Comparison of ENCODE assay signal across 10 cellular contexts in the genomic region with DNA sequence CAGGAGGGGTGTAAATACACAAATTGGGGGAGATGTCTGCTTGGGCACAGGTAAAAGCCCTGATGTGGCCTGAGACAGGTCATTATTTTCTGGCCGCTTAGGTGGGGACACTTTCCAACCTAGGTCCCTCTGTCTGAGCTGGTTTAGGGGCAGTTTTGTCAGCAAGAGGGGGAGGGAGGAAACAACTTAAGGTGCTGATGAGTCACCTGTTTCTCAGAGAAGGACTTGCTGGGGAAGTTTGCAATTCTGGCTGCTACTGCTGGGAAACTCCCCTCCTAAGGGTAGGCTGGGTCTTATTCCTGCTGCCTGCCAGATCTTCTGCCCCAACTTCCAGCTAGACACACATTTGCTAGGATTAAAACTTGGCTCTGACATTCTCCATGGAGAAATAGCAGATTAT. TPM values are rescaled to one million over a fixed set of nuclear protein-coding genes. Genes with fewer than 3 reads are reported as not detected.
A peak's percentile ranks its signal among the peaks of the same experiment; 100 is the strongest.
DNase-seq lines count a peak whose midpoint lies in the region; ATAC-seq, FAIRE-seq and TF ChIP-seq lines count a peak whose summit lies in the region.
"Had no signal": no experiment of that assay in that cellular context is flagged by ENCODE, and none has a peak within 500 bp of the region (broad histone marks: within the 10 kb centered on the region; RNA-seq: fewer than 3 reads in every experiment).

No MANE protein-coding gene starts in this region.

- no peak overlapping the region for H3K4me2 ChIP-seq in osteoblast (ENCODE audit: insufficient read depth, low read length)

- H3K27ac Mint-ChIP-seq in activated naive CD8-positive, alpha-beta T cell treated with anti-CD3 and anti-CD28 coated beads, Interleukin-2, amount 10 ng/mL, durations not matched to agents 7 days and 5 days = no peak overlapping the region

- no peak overlapping the region for H3K4me3 Mint-ChIP-seq in activated naive CD8-positive, alpha-beta T cell treated with anti-CD3 and anti-CD28 coated beads, Interleukin-2, amount 10 ng/mL, durations not matched to agents 7 days and 5 days

- intact Hi-C loops in heart left ventricle (cut with DNase I) = no loop called here

- peak; percentile 56 for ATAC-seq in HG03045 (IDR thresholded peaks at IDR 0.05; ENCODE audit: unreplicated experiment)
- peak; percentile 52 for ATAC-seq in activated naive CD8-positive, alpha-beta T cell treated with anti-CD3 and anti-CD28 coated beads, Interleukin-2, amount 10 ng/mL, durations not matched to agents 7 days and 5 days (ENCODE audit: low read depth)
- ATAC-seq in HG03039 (IDR thresholded peaks at IDR 0.05; ENCODE audit: unreplicated experiment) = no peak
- ATAC-seq in heart left ventricle = no peak

- H3K4me1 Mint-ChIP-seq in activated naive CD8-positive, alpha-beta T cell treated with anti-CD3 and anti-CD28 coated beads, Interleukin-2, amount 10 ng/mL, durations not matched to agents 7 days and 5 days = peaks cover 12% of the 10 kb centered on the region

- POLR2A ChIA-PET in activated naive CD8-positive, alpha-beta T cell treated with anti-CD3 and anti-CD28 coated beads, Interleukin-2, amount 10 ng/mL, durations not matched to agents 7 days and 5 days (lab: Charles Lee) = no interaction called here

- no peaks in the 10 kb centered on the region for H4K20me1 ChIP-seq in osteoblast (ENCODE audit: insufficient read depth, low read length)

- H3K79me2 ChIP-seq in osteoblast (ENCODE audit: insufficient read depth, low read length) = no peaks in the 10 kb centered on the region

- TF ChIP-seq POLR2A in heart left ventricle (IDR thresholded peaks at IDR 0.05) = no peak

- peaks cover 4% of the 10 kb centered on the region for H3K4me1 ChIP-seq in osteoblast (ENCODE audit: insufficient read depth, low read length)
- peaks cover 0 to 8% (median under 1%) of the 10 kb centered on the region in 12 donors for H3K4me1 ChIP-seq in heart left ventricle

- H3K4me3 ChIP-seq in osteoblast (ENCODE audit: insufficient read depth, low read length) (no peak overlapping the region), heart left ventricle (no peak overlapping the region)

- peak; percentile 52 for DNase-seq in NK-92 treated with Interleukin-12 subunit alpha and Interleukin-12 subunit beta, amount 100 ng/mL, for 24 hours (lab: John Stamatoyannopoulos, UW)
- DNase-seq in NK-92 (lab: John Stamatoyannopoulos, UW; ENCODE audit: unreplicated experiment) (no peak), osteoblast (ENCODE audit: insufficient read length, low spot score, missing footprints) (peak; percentile 50), heart left ventricle (no peak), D721Med (ENCODE audit: insufficient read length, low spot score) (no peak)
- DNase-seq in activated naive CD8-positive, alpha-beta T cell treated with anti-CD3 and anti-CD28 coated beads, Interleukin-2, amount 10 ng/mL, durations not matched to agents 7 days and 5 days = no peak

- WGBS in heart left ventricle, 4 donors = 89 to 94% (median 92%) methylated on average over 1 of the region's 1 CpG

- peaks cover 1% of the 10 kb centered on the region for H3K9me3 Mint-ChIP-seq in activated naive CD8-positive, alpha-beta T cell treated with anti-CD3 and anti-CD28 coated beads, Interleukin-2, amount 10 ng/mL, durations not matched to agents 7 days and 5 days

- no peak for FAIRE-seq in D721Med (lab: Jason Lieb, UNC)
- FAIRE-seq: A204.1 had no signal

- H3K27ac ChIP-seq in osteoblast (ENCODE audit: low read depth, low read length) (no peak overlapping the region), heart left ventricle (no peak overlapping the region)

- H3K27me3 Mint-ChIP-seq in activated naive CD8-positive, alpha-beta T cell treated with anti-CD3 and anti-CD28 coated beads, Interleukin-2, amount 10 ng/mL, durations not matched to agents 7 days and 5 days = peaks cover 27% of the 10 kb centered on the region

- H3K9me3 ChIP-seq in osteoblast (ENCODE audit: low read depth, low read length) (no peaks in the 10 kb centered on the region), heart left ventricle (peaks cover 0 to 7% (median 0%) of the 10 kb centered on the region in 12 donors)

- H2AFZ ChIP-seq in osteoblast (ENCODE audit: low read length) = no peak overlapping the region

- H3K27me3 ChIP-seq in osteoblast (ENCODE audit: insufficient read depth, low read length) = peaks cover 8% of the 10 kb centered on the region
- peaks cover 0 to 4% (median 0%) of the 10 kb centered on the region in 9 donors for H3K27me3 ChIP-seq in heart left ventricle

- H3K36me3 ChIP-seq in osteoblast (ENCODE audit: insufficient read depth, low read length) (no peaks in the 10 kb centered on the region), heart left ventricle (no peaks in the 10 kb centered on the region)

- H3K36me3 Mint-ChIP-seq in activated naive CD8-positive, alpha-beta T cell treated with anti-CD3 and anti-CD28 coated beads, Interleukin-2, amount 10 ng/mL, durations not matched to agents 7 days and 5 days = no peaks in the 10 kb centered on the region

- no peak for TF ChIP-seq CTCF in osteoblast (IDR thresholded peaks at IDR 0.05; ENCODE audit: extremely low read depth, low read depth, low read length)
- TF ChIP-seq CTCF in heart left ventricle (IDR thresholded peaks at IDR 0.05) = no peak
- no peak for TF ChIP-seq CTCF in D721Med (IDR thresholded peaks at IDR 0.05; ENCODE audit: insufficient read depth, missing control alignments)

RNA-seq across cellular contexts. Expression of a gene that starts 4.8 kb away (rescaled TPM):
- total RNA-seq in activated naive CD8-positive, alpha-beta T cell treated with anti-CD3 and anti-CD28 coated beads, Interleukin-2, amount 10 ng/mL, durations not matched to agents 7 days and 5 days = not detected
- total RNA-seq in osteoblast (0.36 TPM in 1 of 2 replicates, not detected in the other), heart left ventricle (not detected)
- not detected for polyA plus RNA-seq in heart left ventricle

RNA-seq across cellular contexts. Expression of a gene that starts 15.5 kb away (rescaled TPM):
- 10 to 100 TPM; 20.1 to 21.2 TPM for total RNA-seq in activated naive CD8-positive, alpha-beta T cell treated with anti-CD3 and anti-CD28 coated beads, Interleukin-2, amount 10 ng/mL, durations not matched to agents 7 days and 5 days
- total RNA-seq in osteoblast (55.4 and 60.8 TPM in 2 replicates), heart left ventricle (10 to 100 TPM; 18.0 to 29.2 (median 23.1) TPM)
- polyA plus RNA-seq in heart left ventricle = 10 to 100 TPM; 14.7 to 21.3 TPM

RNA-seq across cellular contexts. Expression of a gene that starts 34.9 kb away (rescaled TPM):
- total RNA-seq in activated naive CD8-positive, alpha-beta T cell treated with anti-CD3 and anti-CD28 coated beads, Interleukin-2, amount 10 ng/mL, durations not matched to agents 7 days and 5 days = 1 to 10 TPM; 6.6 to 7.3 TPM
- total RNA-seq in osteoblast (0.72 and 0.88 TPM in 2 replicates), heart left ventricle (1 to 10 TPM in 3 of 9 donors, under 1 TPM in 5, not detected in 1; 0.20 to 3.4 (median 0.76) TPM)
- under 1 TPM; 0.11 to 0.39 TPM for polyA plus RNA-seq in heart left ventricle

RNA-seq across cellular contexts. Expression of a gene that starts 50.3 kb away (rescaled TPM):
- total RNA-seq in activated naive CD8-positive, alpha-beta T cell treated with anti-CD3 and anti-CD28 coated beads, Interleukin-2, amount 10 ng/mL, durations not matched to agents 7 days and 5 days = not detected
- not detected in 2 replicates for total RNA-seq in osteoblast
- not detected for total RNA-seq in heart left ventricle
- not detected for polyA plus RNA-seq in heart left ventricle
- total RNA-seq: cardiac septum had no signal

RNA-seq across cellular contexts. Expression of a gene that starts 50.4 kb away (rescaled TPM):
- total RNA-seq in activated naive CD8-positive, alpha-beta T cell treated with anti-CD3 and anti-CD28 coated beads, Interleukin-2, amount 10 ng/mL, durations not matched to agents 7 days and 5 days = under 1 TPM in 1 of 2 experiments, not detected in 1; 0.11 TPM
- total RNA-seq in osteoblast = not detected in 2 replicates
- 10 to 100 TPM in 6 of 9 donors, 1 to 10 TPM in 3; 4.7 to 20.8 (median 13.5) TPM for total RNA-seq in heart left ventricle
- polyA plus RNA-seq in heart left ventricle = 10 to 100 TPM in 1 of 2 donors, 1 to 10 TPM in 1; 6.8 to 11.1 TPM

Comparison
In these comparisons a context has a peak if more than half of its experiments do, and no peak if none do; other contexts are left out.
1. DNase-seq: peak in NK-92 treated with Interleukin-12 subunit alpha and Interleukin-12 subunit beta, amount 100 ng/mL, for 24 hours (single experiment) and osteoblast (single experiment); none in NK-92 (single experiment), activated naive CD8-positive, alpha-beta T cell treated with anti-CD3 and anti-CD28 coated beads, Interleukin-2, amount 10 ng/mL, durations not matched to agents 7 days and 5 days (single experiment), heart left ventricle (0 of 5) and D721Med (single experiment).
2. ATAC-seq: peak in HG03045 (single experiment) and activated naive CD8-positive, alpha-beta T cell treated with anti-CD3 and anti-CD28 coated beads, Interleukin-2, amount 10 ng/mL, durations not matched to agents 7 days and 5 days (single experiment); none in HG03039 (single experiment) and heart left ventricle (0 of 4).